8 cellular contexts compared by ENCODE assay signal in the genomic region with DNA sequence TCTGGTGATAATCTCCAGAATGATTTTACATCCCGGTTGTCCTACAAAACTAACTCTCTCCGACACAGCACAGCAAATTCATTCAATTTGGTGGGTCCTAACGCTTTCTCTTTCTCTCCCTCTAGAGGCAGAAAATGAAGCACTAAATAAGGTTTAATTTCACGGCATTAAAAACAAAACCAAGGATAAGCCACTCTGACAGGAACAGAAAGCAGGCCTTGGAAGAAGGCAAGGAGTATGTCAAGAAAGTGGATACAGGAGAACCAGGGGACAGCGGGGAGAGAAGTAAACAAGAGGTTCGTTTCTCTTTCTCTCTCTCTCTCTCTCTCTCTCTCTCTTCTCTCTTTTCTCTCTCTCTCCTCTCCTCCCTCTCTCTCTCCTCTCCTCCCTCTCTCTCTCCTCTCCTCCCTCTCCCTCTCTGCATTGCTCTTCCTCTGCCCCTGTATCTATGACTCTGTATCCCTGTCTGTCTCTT. TPM values are rescaled to one million over a fixed set of nuclear protein-coding genes. Genes with fewer than 3 reads are reported as not detected.
DNase-seq lines count a peak whose midpoint lies in the region; ATAC-seq and TF ChIP-seq lines count a peak whose summit lies in the region.

No MANE protein-coding gene starts in this region.

- H3K36me3 ChIP-seq in fibroblast of lung (ENCODE audit: control insufficient read depth, insufficient read depth, low read length): no peaks in the 10 kb centered on the region

- peak overlapping the region; percentile 66 for H3K4me2 ChIP-seq in fibroblast of lung (ENCODE audit: extremely low read depth, insufficient read depth, low read length)

- ATAC-seq in HG02852 (IDR thresholded peaks at IDR 0.05; ENCODE audit: unreplicated experiment): no peak
- ATAC-seq in HG03039 (IDR thresholded peaks at IDR 0.05; ENCODE audit: unreplicated experiment): no peak

- no peaks in the 10 kb centered on the region for H4K20me1 ChIP-seq in fibroblast of lung (ENCODE audit: control insufficient read depth, extremely low read depth, insufficient read depth, low read length)

- DNase-seq in EH (ENCODE audit: low read depth) (peak; percentile 41), NOMO-1 treated with DMSO at 0.1 percent for 48 hours (lab: John Stamatoyannopoulos, UW; ENCODE audit: unreplicated experiment) (peak; percentile 51), fibroblast of lung (ENCODE audit: low read depth in 2 of 2) (peak in 1 of 2 donors; percentile 83), putamen (ENCODE audit: low spot score) (peak; percentile 27), middle frontal gyrus (ENCODE audit: extremely low spot score, low spot score) (no peak), GF-D8 (lab: John Stamatoyannopoulos, UW) (no peak)

- H3K79me2 ChIP-seq in fibroblast of lung (ENCODE audit: control insufficient read depth, insufficient read depth, low read length): peaks cover 6% of the 10 kb centered on the region

- H3K9ac ChIP-seq in fibroblast of lung (ENCODE audit: insufficient read depth, low read length): peak overlapping the region; percentile 26

- peak; percentile 63 to 68 for TF ChIP-seq CTCF in fibroblast of lung (conservative IDR thresholded peaks at IDR 0.05 in 1 of 2, IDR thresholded peaks at IDR 0.05 in 1 of 2; ENCODE audit: low read depth in 1 of 2, low read length in 2 of 2)

- no peaks in the 10 kb centered on the region for H3K27me3 ChIP-seq in fibroblast of lung (ENCODE audit: control insufficient read depth, insufficient read depth, low read length)

- peaks cover 21% of the 10 kb centered on the region for H3K4me1 ChIP-seq in fibroblast of lung (ENCODE audit: control insufficient read depth, extremely low read depth, insufficient read depth, low read length)

- H3K27ac ChIP-seq in fibroblast of lung (ENCODE audit: insufficient read depth, low read length): peak overlapping the region; percentile 76

- H2AFZ ChIP-seq in fibroblast of lung (ENCODE audit: low read length): peak overlapping the region; percentile 70

- H3K4me3 ChIP-seq in fibroblast of lung (replicated peaks in 1 of 4; ENCODE audit: control extremely low read depth in 1 of 4, insufficient read depth in 1 of 4, low read depth in 3 of 4, low read length in 4 of 4): peak overlapping the region in 3 of 4 experiments; percentile 13 to 20 (median 16)

- no peaks in the 10 kb centered on the region for H3K9me3 ChIP-seq in fibroblast of lung (ENCODE audit: control insufficient read depth, insufficient read depth, low read depth, low read length)

RNA-seq across cellular contexts. Expression of a gene that starts 49.8 kb away (rescaled TPM):
- 0.99 and 2.1 TPM in 2 replicates for total RNA-seq in fibroblast of lung
- polyA plus RNA-seq in fibroblast of lung: 2.6 and 18.3 TPM in 2 replicates
- polyA plus RNA-seq in fibroblast of lung (2012): 1.9 and 19.2 TPM in 2 replicates
- polyA minus RNA-seq in fibroblast of lung (ENCODE audit: low replicate concordance): 13.0 and 97.7 TPM in 2 replicates

Comparison
In these comparisons a context has a peak if more than half of its experiments do, and no peak if none do; other contexts are left out.
1. DNase-seq: peak in EH (single experiment), NOMO-1 treated with DMSO at 0.1 percent for 48 hours (single experiment) and putamen (single experiment); none in middle frontal gyrus (single experiment) and GF-D8 (single experiment).